ENCODE assay signal across 18 cellular contexts in the genomic region with DNA sequence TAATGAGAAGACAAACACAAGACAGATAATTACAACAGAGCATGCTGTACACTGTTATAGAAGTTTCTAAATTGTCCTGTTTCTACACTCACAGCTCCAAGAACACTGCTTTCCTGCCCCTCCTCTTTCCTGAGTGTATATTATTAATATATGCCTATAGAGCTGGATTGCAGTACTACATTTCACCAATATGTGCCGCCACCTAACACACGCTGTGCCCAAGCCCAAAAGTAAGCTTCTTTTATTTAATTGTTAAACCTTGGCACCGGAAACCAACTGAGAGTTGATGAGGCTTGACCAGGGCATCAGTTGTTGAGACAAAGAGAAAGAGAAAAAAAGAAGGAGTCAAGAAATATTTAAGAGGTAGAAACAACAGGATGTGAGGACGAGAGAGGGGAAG. TPM values are rescaled to one million over a fixed set of nuclear protein-coding genes. Genes with fewer than 3 reads are reported as not detected.
A peak's percentile ranks its signal among the peaks of the same experiment; 100 is the strongest.
DNase-seq lines count a peak whose midpoint lies in the region; TF ChIP-seq lines count a peak whose summit lies in the region.
"Had no signal": no experiment of that assay in that cellular context is flagged by ENCODE, and none has a peak within 500 bp of the region (broad histone marks: within the 10 kb centered on the region; RNA-seq: fewer than 3 reads in every experiment).

No MANE protein-coding gene starts in this region.

- no peaks in the 10 kb centered on the region for H3K9me3 ChIP-seq in WERI-Rb-1 (ENCODE audit: severe bottlenecking)
- H3K9me3 ChIP-seq: HAP-1, Peyer's patch, SJSA1 had no signal

- H3K4me1 Mint-ChIP-seq in Calu3 (ENCODE audit: low read depth, unreplicated experiment) (no peaks in the 10 kb centered on the region), HFFc6 (ENCODE audit: low read depth) (no peaks in the 10 kb centered on the region), neural crest cell (no peaks in the 10 kb centered on the region), chondrocyte (ENCODE audit: low read depth) (no peaks in the 10 kb centered on the region)
- H3K4me1 Mint-ChIP-seq: CD14-positive monocyte had no signal

- H3K4me3 Mint-ChIP-seq in Calu3 (ENCODE audit: low read depth, unreplicated experiment) (no peak overlapping the region), HFFc6 (no peak overlapping the region), neural crest cell (no peak overlapping the region), chondrocyte (ENCODE audit: unreplicated experiment) (no peak overlapping the region)
- H3K4me3 Mint-ChIP-seq: CD14-positive monocyte had no signal

- intact Hi-C loops in Calu3 (cut with micrococcal nuclease; ENCODE audit: unreplicated experiment) = no loop called here

- H3K27me3 ChIP-seq in WERI-Rb-1 (ENCODE audit: insufficient read depth, low read depth, severe bottlenecking) = peaks cover 34% of the 10 kb centered on the region
- H3K27me3 ChIP-seq: Peyer's patch, SJSA1 had no signal

- H3K27ac ChIP-seq in WERI-Rb-1 = no peak overlapping the region
- H3K27ac ChIP-seq: Peyer's patch, SJSA1 had no signal

- no peak overlapping the region for H3K4me3 ChIP-seq in WERI-Rb-1 (ENCODE audit: low read depth, low read length)
- H3K4me3 ChIP-seq: HAP-1, Peyer's patch, SJSA1 had no signal

- TF ChIP-seq CTCF in Calu3 (IDR thresholded peaks at IDR 0.05; ENCODE audit: unreplicated experiment) = peak; percentile 22
- peak; percentile 33; the same call in 1 of the 2 replicates for TF ChIP-seq CTCF in HFFc6 (IDR thresholded peaks at IDR 0.05)
- peak; percentile 20; the same call in 1 of the 2 replicates for TF ChIP-seq CTCF in WERI-Rb-1 (IDR thresholded peaks at IDR 0.05; ENCODE audit: low read depth, low read length)
- TF ChIP-seq CTCF in neural crest cell (conservative IDR thresholded peaks at IDR 0.05) = peak; percentile 20
- no peak for TF ChIP-seq CTCF in chondrocyte (IDR thresholded peaks at IDR 0.05)

- CTCF ChIA-PET in Calu3 (lab: Charles Lee) = no interaction called here

- H3K9me3 Mint-ChIP-seq in Calu3 (ENCODE audit: low read depth, unreplicated experiment) (peaks cover 2% of the 10 kb centered on the region), HFFc6 (no peaks in the 10 kb centered on the region), neural crest cell (peaks cover 5% of the 10 kb centered on the region), chondrocyte (ENCODE audit: low read depth) (peaks cover 11% of the 10 kb centered on the region)

- DNase-seq in Calu3 (no peak), HFFc6 (no peak), WERI-Rb-1 (no peak), neural crest cell (ENCODE audit: low read depth, low spot score) (no peak), chondrocyte (ENCODE audit: low spot score) (no peak), NCI-H2196 (lab: John Stamatoyannopoulos, UW; ENCODE audit: unreplicated experiment) (no peak), T1000 (lab: John Stamatoyannopoulos, UW) (no peak), NCI-H187 treated with DMSO at 0.1 percent for 48 hours (lab: John Stamatoyannopoulos, UW) (no peak)
- DNase-seq: GDM1, NCI-H1694 treated with DMSO at 0.1 percent for 48 hours, NCI-H345, NCI-H524 treated with DMSO at 0.1 percent for 48 hours, Peyer's patch had no signal

- BruUV-seq in Calu3 (replicated peaks; lab: Mats Ljungman, UMichigan) = no TSS peak

- H3K27ac Mint-ChIP-seq in Calu3 (ENCODE audit: unreplicated experiment) (no peak overlapping the region), HFFc6 (no peak overlapping the region), neural crest cell (ENCODE audit: unreplicated experiment) (no peak overlapping the region), chondrocyte (ENCODE audit: unreplicated experiment) (no peak overlapping the region)
- H3K27ac Mint-ChIP-seq: CD14-positive monocyte had no signal

- H3K27me3 Mint-ChIP-seq in Calu3 (ENCODE audit: unreplicated experiment) (peaks cover 60% of the 10 kb centered on the region), HFFc6 (ENCODE audit: insufficient read depth) (peaks cover 1% of the 10 kb centered on the region), neural crest cell (ENCODE audit: low read depth) (peaks cover 25% of the 10 kb centered on the region), chondrocyte (ENCODE audit: low read depth) (no peaks in the 10 kb centered on the region)

- H3K36me3 Mint-ChIP-seq in Calu3 (ENCODE audit: insufficient read depth, unreplicated experiment) (no peaks in the 10 kb centered on the region), HFFc6 (ENCODE audit: low read depth) (no peaks in the 10 kb centered on the region), neural crest cell (ENCODE audit: low read depth) (no peaks in the 10 kb centered on the region), chondrocyte (ENCODE audit: low read depth) (no peaks in the 10 kb centered on the region)
- H3K36me3 Mint-ChIP-seq: CD14-positive monocyte had no signal

- no peaks in the 10 kb centered on the region for H3K36me3 ChIP-seq in WERI-Rb-1
- H3K36me3 ChIP-seq: HAP-1, Peyer's patch, SJSA1 had no signal

RNA-seq across cellular contexts. Expression of a gene that starts 16.0 kb away (rescaled TPM):
- not detected in 2 replicates for total RNA-seq in Calu3 (2022)
- total RNA-seq in HFFc6 (2021; fragmentation: NEBNext Ultra II Directional; extraction: Animal tissue kit (Norgen Biotek cat#: 25700)) = not detected
- 0.34 and 0.56 TPM in 2 replicates for total RNA-seq in neural crest cell
- not detected in 3 replicates for total RNA-seq in chondrocyte
- total RNA-seq: Daoy; SJSA1; T-helper 2 cell treated with Interferon-gamma antibody and Interleukin-4, amounts not matched to agents 100 ng/mL and 5 ng/mL, for 36 hours had no signal
